In the genomic region with DNA sequence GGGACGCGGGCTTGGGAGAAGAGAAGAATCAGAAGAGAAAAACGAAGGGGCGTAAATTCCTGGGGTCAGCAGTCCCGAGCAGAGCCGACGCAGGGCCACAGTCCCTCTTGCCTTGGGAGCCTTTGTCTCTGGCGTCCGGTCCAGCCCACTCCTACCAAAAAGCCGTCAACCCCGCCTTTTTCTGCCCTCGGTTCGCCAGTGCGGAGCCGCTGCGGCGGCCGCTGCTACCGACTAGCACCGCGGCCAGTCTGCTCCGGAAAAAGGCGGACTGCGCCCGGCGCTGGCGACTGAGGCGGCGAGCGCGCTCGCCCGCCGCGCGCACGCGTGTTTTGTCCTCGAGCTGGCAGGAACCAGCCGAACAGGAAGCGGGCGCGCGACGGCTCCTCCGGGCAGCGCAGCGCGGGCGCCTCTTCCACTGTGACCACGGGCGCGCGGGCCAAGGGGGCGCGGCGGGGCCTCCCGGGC, we compare ENCODE assay signal across 8 cellular contexts. TPM values are rescaled to one million over a fixed set of nuclear protein-coding genes. Genes with fewer than 3 reads are reported as not detected.
DNase-seq lines count a peak whose midpoint lies in the region; ATAC-seq and TF ChIP-seq lines count a peak whose summit lies in the region.

No MANE protein-coding gene starts in this region.

- peak overlapping the region; percentile 93 for H3K23ac ChIP-seq in IMR-90 (ENCODE audit: low read depth, low read length)

- H3K4me2 ChIP-seq in IMR-90 (ENCODE audit: low read depth, low read length), result peak overlapping the region; percentile 72

- H3K9ac ChIP-seq in IMR-90 (ENCODE audit: low read depth, low read length) (peak overlapping the region; percentile 96), adipocyte (ENCODE audit: low read length) (peak overlapping the region; percentile 98), iPS-20b (ENCODE audit: low read depth, low read length) (peak overlapping the region; percentile 100)

- peak overlapping the region; percentile 99 for H2AFZ ChIP-seq in IMR-90 (replicated peaks; ENCODE audit: low read length, poor library complexity)

- H3K4me1 Mint-ChIP-seq in stimulated activated effector memory CD8-positive, alpha-beta T cell treated with anti-CD3 and anti-CD28 coated beads, Interleukin-12 subunit alpha, Interleukin-12 subunit beta, amount 100 ng/mL, for 72 hours, result peaks cover 58% of the 10 kb centered on the region

- ATAC-seq in GM19043 (IDR thresholded peaks at IDR 0.05; ENCODE audit: low read depth, unreplicated experiment) (peak; percentile 13), IMR-90 (ENCODE audit: low read depth) (no peak)
- no peak for ATAC-seq in stimulated activated effector memory CD8-positive, alpha-beta T cell treated with anti-CD3 and anti-CD28 coated beads, Interleukin-12 subunit alpha, Interleukin-12 subunit beta, amount 100 ng/mL, for 72 hours

- peak overlapping the region; percentile 98 for H3K56ac ChIP-seq in IMR-90 (ENCODE audit: extremely low read depth, insufficient read depth, low read length)

- H3K27me3 ChIP-seq in IMR-90 (ENCODE audit: control insufficient read depth, insufficient read depth, low read length) (no peaks in the 10 kb centered on the region), adipocyte (replicated peaks; ENCODE audit: control insufficient read depth, insufficient read depth, low read length) (no peaks in the 10 kb centered on the region), iPS-20b (ENCODE audit: insufficient read depth, low read length) (no peaks in the 10 kb centered on the region)

- H3K14ac ChIP-seq in IMR-90 (replicated peaks; ENCODE audit: low read depth, low read length), result peak overlapping the region; percentile 98

- 0% methylated on average over 33 of the region's 58 CpGs; no CpG with 5 or more reads in 1 of the 2 experiments for WGBS in IMR-90 (ENCODE audit: extremely low coverage in 2 of 2, insufficient read length in 1 of 2), 2 experiments

- peaks cover 3% of the 10 kb centered on the region; the same call in 1 of the 2 replicates for H3K9me1 ChIP-seq in IMR-90 (ENCODE audit: insufficient read depth, low read length)

- H4K91ac ChIP-seq in IMR-90 (ENCODE audit: insufficient read depth, low read depth, low read length), result peak overlapping the region; percentile 92

- no peaks in the 10 kb centered on the region for H3K9me3 Mint-ChIP-seq in stimulated activated effector memory CD8-positive, alpha-beta T cell treated with anti-CD3 and anti-CD28 coated beads, Interleukin-12 subunit alpha, Interleukin-12 subunit beta, amount 100 ng/mL, for 72 hours

- H2BK15ac ChIP-seq in IMR-90 (ENCODE audit: low read depth, low read length), result no peak overlapping the region

- H3K18ac ChIP-seq in IMR-90 (ENCODE audit: low read depth, low read length), result peak overlapping the region; percentile 30

- dilution Hi-C loops in IMR-90 (cut with HindIII; ENCODE audit: low sequenced_read_pairs, unreplicated experiment), result no loop called here

- H3K9me3 ChIP-seq in IMR-90 (ENCODE audit: control insufficient read depth, insufficient read depth, low read length) (no peaks in the 10 kb centered on the region), adipocyte (ENCODE audit: control insufficient read depth, low read length) (no peaks in the 10 kb centered on the region), iPS-20b (ENCODE audit: insufficient read depth, low read depth, low read length) (no peaks in the 10 kb centered on the region)

- H3K4me1 ChIP-seq in IMR-90 (ENCODE audit: control insufficient read depth, insufficient read depth, low read length) (peaks cover 2% of the 10 kb centered on the region), adipocyte (ENCODE audit: control insufficient read depth, insufficient read depth, low read length) (peaks cover 27% of the 10 kb centered on the region), iPS-20b (ENCODE audit: insufficient read depth, low read length) (peaks cover 18% of the 10 kb centered on the region; the same call in 1 of the 2 replicates)

- BruUV-seq in IMR-90 (replicated peaks; lab: Mats Ljungman, UMichigan), result no TSS peak

- H3K4me3 Mint-ChIP-seq in stimulated activated effector memory CD8-positive, alpha-beta T cell treated with anti-CD3 and anti-CD28 coated beads, Interleukin-12 subunit alpha, Interleukin-12 subunit beta, amount 100 ng/mL, for 72 hours, result peak overlapping the region; percentile 97

- peak overlapping the region; percentile 99 for H3K4ac ChIP-seq in IMR-90 (ENCODE audit: low read depth, low read length)

- H2AK5ac ChIP-seq in IMR-90 (ENCODE audit: low read depth, low read length), result peak overlapping the region; percentile 90

- H2BK120ac ChIP-seq in IMR-90 (ENCODE audit: low read depth, low read length), result peak overlapping the region; percentile 72; the same call in 1 of the 2 replicates

- peak overlapping the region; percentile 100 for H2AK9ac ChIP-seq in IMR-90 (replicated peaks; ENCODE audit: low read depth, low read length, poor library complexity)

- H4K20me1 ChIP-seq in IMR-90 (ENCODE audit: insufficient read depth, low read length), result peaks cover 53% of the 10 kb centered on the region

- in situ Hi-C loops in IMR-90 (cut with MboI; ENCODE audit: low sequenced_read_pairs), result loop anchor here (25.0 kb wide), 1 partner anchor 608 kb away; a partner anchor contains a TSS

- peak overlapping the region; percentile 100 for H3K27ac Mint-ChIP-seq in stimulated activated effector memory CD8-positive, alpha-beta T cell treated with anti-CD3 and anti-CD28 coated beads, Interleukin-12 subunit alpha, Interleukin-12 subunit beta, amount 100 ng/mL, for 72 hours

- H3K36me3 Mint-ChIP-seq in stimulated activated effector memory CD8-positive, alpha-beta T cell treated with anti-CD3 and anti-CD28 coated beads, Interleukin-12 subunit alpha, Interleukin-12 subunit beta, amount 100 ng/mL, for 72 hours, result peaks cover 95% of the 10 kb centered on the region

- TF ChIP-seq POLR2A in IMR-90 (IDR thresholded peaks at IDR 0.05; ENCODE audit: low read depth, low read length), result 0 out of 2 replicates have a peak, but pooled peaks have one; percentile 10

- H2BK20ac ChIP-seq in IMR-90 (ENCODE audit: low read depth, low read length), result no peak overlapping the region

- H4K5ac ChIP-seq in IMR-90 (ENCODE audit: low read depth, low read length), result peak overlapping the region; percentile 74

- peaks cover 18 to 55% of the 10 kb centered on the region in 2 experiments for H3K79me1 ChIP-seq in IMR-90 (ENCODE audit: low read depth in 1 of 2, low read length in 2 of 2)

- peaks cover 12% of the 10 kb centered on the region for H3K36me3 ChIP-seq in IMR-90 (ENCODE audit: control insufficient read depth, insufficient read depth, low read length)
- peaks cover 31% of the 10 kb centered on the region for H3K36me3 ChIP-seq in adipocyte (ENCODE audit: control insufficient read depth, insufficient read depth, low read length, severe bottlenecking)
- H3K36me3 ChIP-seq in iPS-20b (ENCODE audit: insufficient read depth, low read depth, low read length), result peaks cover 50% of the 10 kb centered on the region

- H4K8ac ChIP-seq in IMR-90 (ENCODE audit: low read depth in 2 of 2, low read length in 2 of 2), result peak overlapping the region; percentile 80 to 97

- peak overlapping the region; percentile 85 for H2BK5ac ChIP-seq in IMR-90 (ENCODE audit: low read depth, low read length, poor library complexity, severe bottlenecking)

- TF ChIP-seq CTCF in IMR-90 (conservative IDR thresholded peaks at IDR 0.05; ENCODE audit: low read depth, low read length), result no peak

- POLR2A ChIA-PET in IMR-90 (lab: Charles Lee; ENCODE audit: unreplicated experiment), result interaction anchor here (0.6 to 1.1 kb wide), 4 partner anchors 9 to 74 kb away, joined by 3 to 5 read pairs (median 4); no protein-coding TSS in a partner anchor

- CTCF ChIA-PET in IMR-90 (lab: Yijun Ruan, JAX), result interaction anchor here (0.6 to 1.2 kb wide), 6 partner anchors 9 to 56 kb away, joined by 3 to 8 read pairs (median 4); a partner anchor contains a TSS

- peak; percentile 51 to 60 for DNase-seq in AML-193 (lab: John Stamatoyannopoulos, UW)
- DNase-seq in IMR-90, result no peak
- DNase-seq in adipocyte (ENCODE audit: low read depth), result no peak
- no peak for DNase-seq in stimulated activated effector memory CD8-positive, alpha-beta T cell treated with anti-CD3 and anti-CD28 coated beads, Interleukin-12 subunit alpha, Interleukin-12 subunit beta, amount 100 ng/mL, for 72 hours (ENCODE audit: low spot score in 2 of 2)
- no peak for DNase-seq in glomerular visceral epithelial cell (ENCODE audit: extremely low spot score)
- no peak for DNase-seq in stimulated activated CD4-positive, alpha-beta T cell treated with anti-CD3 and anti-CD28 coated beads, Interleukin-12 subunit alpha, Interleukin-12 subunit beta, amount 100 ng/mL, for 4 hours

- intact Hi-C loops in IMR-90 (cut with micrococcal nuclease), result loop anchor here (1.0 kb wide), 1 partner anchor 55 kb away; no protein-coding TSS in a partner anchor

- TF ChIP-seq RAD21 in IMR-90 (IDR thresholded peaks at IDR 0.05; ENCODE audit: low read length), result no peak

- H3K27ac ChIP-seq in IMR-90 (ENCODE audit: insufficient read depth, low read length) (peak overlapping the region; percentile 95), iPS-20b (ENCODE audit: low read length) (peak overlapping the region; percentile 93)

- peak overlapping the region; percentile 92 for H3K4me3 ChIP-seq in IMR-90 (ENCODE audit: insufficient read depth, low read depth, low read length)
- peak overlapping the region; percentile 100 for H3K4me3 ChIP-seq in adipocyte (ENCODE audit: low read length)
- H3K4me3 ChIP-seq in iPS-20b (ENCODE audit: low read length), result peak overlapping the region; percentile 96

TF ChIP-seq in IMR-90, 13 proteins besides CTCF, POLR2A, EP300 and RAD21 (continues in another document):
- no peak for TF ChIP-seq RCOR1 (IDR thresholded peaks at IDR 0.05; ENCODE audit: insufficient replicate concordance, low read length)
- TF ChIP-seq MAZ (IDR thresholded peaks at IDR 0.05; ENCODE audit: borderline replicate concordance, low read depth, low read length), result no peak
- no peak for TF ChIP-seq MAFK (IDR thresholded peaks at IDR 0.05; ENCODE audit: low read depth, low read length)

RNA-seq across cellular contexts. Expression of a gene that starts 0.5 kb away (rescaled TPM):
- total RNA-seq in IMR-90 (2012; rRNA removed), result 52.9 and 203 TPM in 2 replicates
- polyA plus RNA-seq in IMR-90 (2012; rRNA removed), result 249 and 276 TPM in 2 replicates
- 25.2 and 31.1 TPM in 2 replicates for polyA plus RNA-seq in IMR-90 (2012; cell fraction: cytosol; rRNA removed)
- 95.7 and 500 TPM in 2 replicates for polyA plus RNA-seq in IMR-90 (2012; cell fraction: nucleus; rRNA removed; ENCODE audit: low replicate concordance)

RNA-seq across cellular contexts. Expression of a gene that starts 0.6 kb away (rescaled TPM):
- 36.0 and 51.7 TPM in 2 replicates for total RNA-seq in IMR-90 (2012; rRNA removed)
- 12.3 and 18.0 TPM in 2 replicates for polyA plus RNA-seq in IMR-90 (2012; rRNA removed)
- polyA plus RNA-seq in IMR-90 (2012; cell fraction: cytosol; rRNA removed), result 3.7 and 4.8 TPM in 2 replicates
- polyA plus RNA-seq in IMR-90 (2012; cell fraction: nucleus; rRNA removed; ENCODE audit: low replicate concordance), result 1.5 and 5.9 TPM in 2 replicates

RNA-seq across cellular contexts. Expression of a gene that starts 56.0 kb away (rescaled TPM):
- total RNA-seq in IMR-90 (2012; rRNA removed), result 9.7 and 26.1 TPM in 2 replicates
- polyA plus RNA-seq in IMR-90 (2012; rRNA removed), result 118 and 142 TPM in 2 replicates
- polyA plus RNA-seq in IMR-90 (2012; cell fraction: cytosol; rRNA removed), result 261 and 286 TPM in 2 replicates
- 487 and 553 TPM in 2 replicates for polyA plus RNA-seq in IMR-90 (2012; cell fraction: nucleus; rRNA removed; ENCODE audit: low replicate concordance)

Comparison
In these comparisons a context has a peak if more than half of its experiments do, and no peak if none do; other contexts are left out.
1. DNase-seq: peak in AML-193 (2 of 2); none in IMR-90 (single experiment), adipocyte (single experiment), stimulated activated effector memory CD8-positive, alpha-beta T cell treated with anti-CD3 and anti-CD28 coated beads, Interleukin-12 subunit alpha, Interleukin-12 subunit beta, amount 100 ng/mL, for 72 hours (0 of 2), glomerular visceral epithelial cell (single experiment) and stimulated activated CD4-positive, alpha-beta T cell treated with anti-CD3 and anti-CD28 coated beads, Interleukin-12 subunit alpha, Interleukin-12 subunit beta, amount 100 ng/mL, for 4 hours (single experiment).
2. Peak in every context shown above with its lines, with median percentiles within 50 percentile points of each other: H3K4me3 ChIP-seq and H3K9ac ChIP-seq.